ENCODE assay signal across 8 cellular contexts in genomic region chr7:148914208-148914777, GRCh38. TPM values are rescaled to one million over a fixed set of nuclear protein-coding genes. Genes with fewer than 3 reads are reported as not detected.
A peak's percentile ranks its signal among the peaks of the same experiment; 100 is the strongest.
DNase-seq lines count a peak whose midpoint lies in the region; ATAC-seq and TF ChIP-seq lines count a peak whose summit lies in the region.

No MANE protein-coding gene starts in this region.

- peak overlapping the region; percentile 58 for H3K27ac ChIP-seq in effector memory CD4-positive, alpha-beta T cell (ENCODE audit: insufficient read depth, low read length, poor library complexity, severe bottlenecking)
- H3K27ac ChIP-seq in spleen, result peak overlapping the region in 3 of 8 donors; percentile 23 to 57 (median 31)

- no peak overlapping the region for H3K4me3 ChIP-seq in effector memory CD4-positive, alpha-beta T cell (ENCODE audit: insufficient read depth, low read depth, low read length, poor library complexity, severe bottlenecking)
- no peak overlapping the region for H3K4me3 ChIP-seq in spleen

- TF ChIP-seq POLR2A in spleen (IDR thresholded peaks at IDR 0.05), result no peak

- DNase-seq in T-helper 2 cell treated with Interferon-gamma antibody and Interleukin-4, amounts not matched to agents 5 μg/mL and 100 μg/mL, for 36 hours (ENCODE audit: low spot score), result peak; percentile 85
- DNase-seq in effector memory CD4-positive, alpha-beta T cell, result no peak
- DNase-seq in stimulated activated CD4-positive, alpha-beta T cell treated with anti-CD3 and anti-CD28 coated beads, TNF-alpha, amount 100 ng/mL, for 4 hours (ENCODE audit: low read depth in 3 of 3), result peak; percentile 21 to 48 (median 31)
- no peak for DNase-seq in NCI-H128 (lab: John Stamatoyannopoulos, UW; ENCODE audit: unreplicated experiment)
- DNase-seq in spleen, result no peak
- DNase-seq in posterior vena cava (ENCODE audit: low spot score), result no peak

- no peaks in the 10 kb centered on the region for H3K27me3 ChIP-seq in effector memory CD4-positive, alpha-beta T cell (replicated peaks; ENCODE audit: control insufficient read depth, insufficient read depth, low read length, poor library complexity, severe bottlenecking)
- H3K27me3 ChIP-seq in spleen (replicated peaks in 1 of 7), result peaks cover 0 to 7% (median 0%) of the 10 kb centered on the region in 7 donors

- H3K27ac Mint-ChIP-seq in T-helper 2 cell treated with Interferon-gamma antibody and Interleukin-4, amounts not matched to agents 5 μg/mL and 100 μg/mL, for 36 hours, result peak overlapping the region; percentile 84

- H3K9me3 Mint-ChIP-seq in T-helper 2 cell treated with Interferon-gamma antibody and Interleukin-4, amounts not matched to agents 5 μg/mL and 100 μg/mL, for 36 hours, result no peaks in the 10 kb centered on the region

- H3K4me1 Mint-ChIP-seq in T-helper 2 cell treated with Interferon-gamma antibody and Interleukin-4, amounts not matched to agents 5 μg/mL and 100 μg/mL, for 36 hours (ENCODE audit: low read depth), result peaks cover 58% of the 10 kb centered on the region

- H3K27me3 Mint-ChIP-seq in T-helper 2 cell treated with Interferon-gamma antibody and Interleukin-4, amounts not matched to agents 5 μg/mL and 100 μg/mL, for 36 hours (ENCODE audit: low read depth), result peaks cover 3% of the 10 kb centered on the region

- no peaks in the 10 kb centered on the region for H3K36me3 ChIP-seq in effector memory CD4-positive, alpha-beta T cell (ENCODE audit: control insufficient read depth, insufficient read depth, low read length)
- no peaks in the 10 kb centered on the region for H3K36me3 ChIP-seq in spleen

- 55 to 68% (median 64%) methylated on average over 10 of the region's 10 CpGs for WGBS in spleen, 5 donors

- no peaks in the 10 kb centered on the region for H3K36me3 Mint-ChIP-seq in T-helper 2 cell treated with Interferon-gamma antibody and Interleukin-4, amounts not matched to agents 5 μg/mL and 100 μg/mL, for 36 hours (ENCODE audit: low read depth)

- peaks cover 49% of the 10 kb centered on the region for H3K4me1 ChIP-seq in effector memory CD4-positive, alpha-beta T cell (ENCODE audit: control insufficient read depth, insufficient read depth, low read length, poor library complexity, severe bottlenecking)
- peaks cover 2 to 31% (median 10%) of the 10 kb centered on the region in 6 donors for H3K4me1 ChIP-seq in spleen

- ATAC-seq in GM18907 (IDR thresholded peaks at IDR 0.05; ENCODE audit: unreplicated experiment) (peak; percentile 56), HG03066 (IDR thresholded peaks at IDR 0.05; ENCODE audit: low read depth, unreplicated experiment) (peak; percentile 68)

- no peak for TF ChIP-seq CTCF in spleen (IDR thresholded peaks at IDR 0.05 in 8 of 11, conservative IDR thresholded peaks at IDR 0.05 in 3 of 11)

- intact Hi-C loops in spleen (cut with DNase I; ENCODE audit: low total_unique reads), result no loop called here
- intact Hi-C loops in posterior vena cava (cut with DNase I), result no loop called here

- H3K4me3 Mint-ChIP-seq in T-helper 2 cell treated with Interferon-gamma antibody and Interleukin-4, amounts not matched to agents 5 μg/mL and 100 μg/mL, for 36 hours, result peak overlapping the region; percentile 77

- H3K9me3 ChIP-seq in effector memory CD4-positive, alpha-beta T cell (ENCODE audit: control insufficient read depth, low read length), result no peaks in the 10 kb centered on the region
- no peaks in the 10 kb centered on the region for H3K9me3 ChIP-seq in spleen

RNA-seq across cellular contexts. Expression of gene EZH2, which starts 30.2 kb away (rescaled TPM):
- 10 to 100 TPM in 3 of 7 donors, 1 to 10 TPM in 4; 6.0 to 14.5 (median 9.8) TPM for total RNA-seq in spleen
- 1 to 10 TPM; 5.0 to 7.1 (median 5.7) TPM for polyA plus RNA-seq in spleen
- 1 to 10 TPM; 1.7 to 1.9 TPM for total RNA-seq in posterior vena cava

Comparison
In these comparisons a context has a peak if more than half of its experiments do, and no peak if none do; other contexts are left out.
1. DNase-seq: peak in T-helper 2 cell treated with Interferon-gamma antibody and Interleukin-4, amounts not matched to agents 5 μg/mL and 100 μg/mL, for 36 hours (single experiment) and stimulated activated CD4-positive, alpha-beta T cell treated with anti-CD3 and anti-CD28 coated beads, TNF-alpha, amount 100 ng/mL, for 4 hours (3 of 3); none in effector memory CD4-positive, alpha-beta T cell (0 of 3), NCI-H128 (single experiment), spleen (single experiment) and posterior vena cava (single experiment).